In genomic region chr7:116525913-116526857, GRCh38 we compare ENCODE assay signal across 1 cellular context.
TF ChIP-seq lines count a peak whose summit lies in the region.

No MANE protein-coding gene starts in this region.

TF ChIP-seq in HEK293, 187 proteins besides CTCF, POLR2A, EP300 and RAD21 (continued from another document and continues in another):
- TF ChIP-seq ZNF148 (tag by site-specific recombination; IDR thresholded peaks at IDR 0.05; ENCODE audit: borderline replicate concordance) (no peak), KLF10 (tag by site-specific recombination; IDR thresholded peaks at IDR 0.05) (peak; percentile 81), GLIS2 (tag by site-specific recombination; IDR thresholded peaks at IDR 0.05) (peak; percentile 28; the same call in 1 of the 2 replicates), ZFHX2 (tag by site-specific recombination; conservative IDR thresholded peaks at IDR 0.05) (peak; percentile 83), ZNF121 (tag by site-specific recombination; IDR thresholded peaks at IDR 0.05) (peak; percentile 96), ZNF426 (tag by site-specific recombination; IDR thresholded peaks at IDR 0.05) (no peak), ZXDB (tag by site-specific recombination; IDR thresholded peaks at IDR 0.05) (peak; percentile 52), RBAK (tag by site-specific recombination; IDR thresholded peaks at IDR 0.05) (no peak), GLI4 (tag by site-specific recombination; IDR thresholded peaks at IDR 0.05) (peak; percentile 85; the same call in 1 of the 2 replicates), FEZF1 (tag by site-specific recombination; IDR thresholded peaks at IDR 0.05) (no peak), YY1 (tag by site-specific recombination; IDR thresholded peaks at IDR 0.05) (no peak), PATZ1 (tag by site-specific recombination; IDR thresholded peaks at IDR 0.05) (peak; percentile 36; the same call in 1 of the 2 replicates), ZBTB44 (tag by site-specific recombination; IDR thresholded peaks at IDR 0.05) (peak; percentile 72), ZNF16 (tag by site-specific recombination; IDR thresholded peaks at IDR 0.05; ENCODE audit: low read depth) (no peak), ZNF324 (tag by site-specific recombination; IDR thresholded peaks at IDR 0.05) (0 out of 2 replicates have a peak, but pooled peaks have one; percentile 31), SALL2 (tag by site-specific recombination; IDR thresholded peaks at IDR 0.05; ENCODE audit: borderline replicate concordance) (no peak), IKZF3 (tag by site-specific recombination; IDR thresholded peaks at IDR 0.05) (peak; percentile 72; the same call in 1 of the 2 replicates), ZNF514 (tag by site-specific recombination; IDR thresholded peaks at IDR 0.05) (no peak), HOXC10 (CRISPR knock-in tag; IDR thresholded peaks at IDR 0.05) (0 out of 2 replicates have a peak, but pooled peaks have one; percentile 13), ZNF660 (tag by site-specific recombination; IDR thresholded peaks at IDR 0.05) (peak; percentile 89), ZNF777 (tag by site-specific recombination; IDR thresholded peaks at IDR 0.05; ENCODE audit: borderline replicate concordance) (0 out of 2 replicates have a peak, but pooled peaks have one; percentile 51), INSM2 (tag by site-specific recombination; IDR thresholded peaks at IDR 0.05) (no peak), ZNF184 (tag by site-specific recombination; IDR thresholded peaks at IDR 0.05) (peak; percentile 73; the same call in 1 of the 2 replicates), SCRT1 (tag by site-specific recombination; IDR thresholded peaks at IDR 0.05; ENCODE audit: borderline replicate concordance) (no peak), ZBTB10 (tag by site-specific recombination; IDR thresholded peaks at IDR 0.05) (no peak), ZSCAN4 (tag by site-specific recombination; IDR thresholded peaks at IDR 0.05) (peak; percentile 78; the same call in 1 of the 2 replicates), ZNF837 (tag by site-specific recombination; IDR thresholded peaks at IDR 0.05) (no peak), GLIS1 (tag by site-specific recombination; IDR thresholded peaks at IDR 0.05) (0 out of 2 replicates have a peak, but pooled peaks have one; percentile 8), ZNF335 (tag by site-specific recombination; conservative IDR thresholded peaks at IDR 0.05) (peak; percentile 87), ZBTB8A (tag by site-specific recombination; IDR thresholded peaks at IDR 0.05) (peak; percentile 91), ZNF311 (tag by site-specific recombination; IDR thresholded peaks at IDR 0.05; ENCODE audit: borderline replicate concordance) (no peak), ZNF292 (tag by site-specific recombination; IDR thresholded peaks at IDR 0.05; ENCODE audit: borderline replicate concordance, low read depth) (no peak), SP3 (tag by site-specific recombination; IDR thresholded peaks at IDR 0.05) (peak; percentile 38), ZBTB26 (tag by site-specific recombination; optimal IDR thresholded peaks at IDR 0.05) (peak; percentile 79), REST (tag by site-specific recombination; IDR thresholded peaks at IDR 0.05) (no peak), MZF1 (tag by site-specific recombination; IDR thresholded peaks at IDR 0.05; ENCODE audit: borderline replicate concordance) (no peak), SP7 (tag by site-specific recombination; IDR thresholded peaks at IDR 0.05) (peak; percentile 53; the same call in 1 of the 2 replicates), ZNF155 (tag by site-specific recombination; IDR thresholded peaks at IDR 0.05) (no peak), ZBTB17 (tag by site-specific recombination; IDR thresholded peaks at IDR 0.05) (peak; percentile 97), ZNF707 (tag by site-specific recombination; IDR thresholded peaks at IDR 0.05) (no peak), SP2 (tag by site-specific recombination; IDR thresholded peaks at IDR 0.05) (peak; percentile 59), ZNF449 (tag by site-specific recombination; IDR thresholded peaks at IDR 0.05) (peak; percentile 95), KLF16 (tag by site-specific recombination; IDR thresholded peaks at IDR 0.05) (peak; percentile 82)
